9 cellular contexts compared by ENCODE assay signal in genomic region chr1:204128964-204129896, GRCh38. TPM values are rescaled to one million over a fixed set of nuclear protein-coding genes. Genes with fewer than 3 reads are reported as not detected.
A peak's percentile ranks its signal among the peaks of the same experiment; 100 is the strongest.
DNase-seq lines count a peak whose midpoint lies in the region; ATAC-seq and TF ChIP-seq lines count a peak whose summit lies in the region.
"Had no signal": no experiment of that assay in that cellular context is flagged by ENCODE, and none has a peak within 500 bp of the region (broad histone marks: within the 10 kb centered on the region; RNA-seq: fewer than 3 reads in every experiment).

No MANE protein-coding gene starts in this region.

- no peaks in the 10 kb centered on the region for H3K9me3 Mint-ChIP-seq in mesothelial cell of epicardium

- peaks cover 16% of the 10 kb centered on the region for H3K36me3 Mint-ChIP-seq in mesothelial cell of epicardium

- H3K4me3 Mint-ChIP-seq in mesothelial cell of epicardium: peak overlapping the region; percentile 54

- peak overlapping the region; percentile 72 for H3K27ac Mint-ChIP-seq in mesothelial cell of epicardium

- no peak for ATAC-seq in HG03097 (IDR thresholded peaks at IDR 0.05; ENCODE audit: low FRiP score, unreplicated experiment)

- H3K4me1 Mint-ChIP-seq in mesothelial cell of epicardium: peaks cover 42% of the 10 kb centered on the region

- in situ Hi-C loops in Caki2 (cut with HindIII; ENCODE audit: low pct_unique_long_range_greater_than_20kb, low sequenced_read_pairs): loop anchor here (25.0 kb wide), 1 partner anchor 267 kb away; the partner anchor contains the start of gene SNRPE

- no peaks in the 10 kb centered on the region for H3K27me3 Mint-ChIP-seq in mesothelial cell of epicardium (ENCODE audit: low read depth)

- DNase-seq in Caki2 (ENCODE audit: low read depth): peak; percentile 28
- DNase-seq in HK-2 (ENCODE audit: unreplicated experiment): peak; percentile 80
- DNase-seq in NOMO-1 (lab: John Stamatoyannopoulos, UW; ENCODE audit: unreplicated experiment in 2 of 2): peak; percentile 19 to 57
- peak; percentile 55 for DNase-seq in activated CD8-positive, alpha-beta memory T cell treated with anti-CD3 and anti-CD28 coated beads, Interleukin-2, amount 50 U/mL, for 4 hours
- DNase-seq in epidermal melanocyte (ENCODE audit: insufficient read length, low spot score): peak; percentile 88
- DNase-seq in mesothelial cell of epicardium (ENCODE audit: low spot score in 2 of 2, unreplicated experiment in 2 of 2): peak; percentile 69 to 83
- DNase-seq in stimulated activated CD8-positive, alpha-beta memory T cell treated with anti-CD3 and anti-CD28 coated beads, Interleukin-15, amount 100 ng/mL, for 4 hours (ENCODE audit: low read depth in 2 of 2): peak; percentile 16 to 19

- TF ChIP-seq CTCF in mesothelial cell of epicardium (IDR thresholded peaks at IDR 0.05; ENCODE audit: unreplicated experiment): peak; percentile 97

RNA-seq across cellular contexts. Expression of gene ETNK2, which starts 22.6 kb away (rescaled TPM):
- total RNA-seq in Caki2 (2014; rRNA removed; shearing (Covaris generic); ENCODE audit: low replicate concordance): 5.3 and 5.6 TPM in 2 replicates
- total RNA-seq in mesothelial cell of epicardium: 18.5 to 19.2 TPM (median 18.9 TPM) in 3 replicates

RNA-seq across cellular contexts. Expression of gene REN, which starts 36.9 kb away (rescaled TPM):
- not detected in 2 replicates for total RNA-seq in Caki2 (2014; rRNA removed; shearing (Covaris generic); ENCODE audit: low replicate concordance)
- total RNA-seq in mesothelial cell of epicardium: 0.29 to 0.41 TPM in 2 of 3 replicates, not detected in the other
- total RNA-seq: T-helper 2 cell treated with Interferon-gamma antibody and Interleukin-4, amounts not matched to agents 100 ng/mL and 5 ng/mL, for 36 hours had no signal

RNA-seq across cellular contexts. Expression of gene SOX13, which starts 56.3 kb away (rescaled TPM):
- total RNA-seq in Caki2 (2014; rRNA removed; shearing (Covaris generic); ENCODE audit: low replicate concordance): 0.06 and 3.4 TPM in 2 replicates
- total RNA-seq in mesothelial cell of epicardium: 58.0 to 61.7 TPM (median 61.7 TPM) in 3 replicates

Comparison
In these comparisons a context has a peak if more than half of its experiments do, and no peak if none do; other contexts are left out.
1. DNase-seq: peak in every context shown above with its lines; median percentile 88 in epidermal melanocyte; 80 in HK-2; 76 in mesothelial cell of epicardium; 55 in activated CD8-positive, alpha-beta memory T cell treated with anti-CD3 and anti-CD28 coated beads, Interleukin-2, amount 50 U/mL, for 4 hours; 38 in NOMO-1; 28 in Caki2; 18 in stimulated activated CD8-positive, alpha-beta memory T cell treated with anti-CD3 and anti-CD28 coated beads, Interleukin-15, amount 100 ng/mL, for 4 hours.
2. RNA of gene SOX13, which starts 56.3 kb away (total RNA-seq): 58.0 to 61.7 TPM in mesothelial cell of epicardium; 0.06 to 3.4 TPM in Caki2; every median in the first group is over 10 times any median in the second.